ENCODE assay signal across 30 cellular contexts in genomic region chr3:16219777-16220176, GRCh38. TPM values are rescaled to one million over a fixed set of nuclear protein-coding genes. Genes with fewer than 3 reads are reported as not detected.
"Had no signal": no experiment of that assay in that cellular context is flagged by ENCODE, and none has a peak within 500 bp of the region (broad histone marks: within the 10 kb centered on the region; RNA-seq: fewer than 3 reads in every experiment).

No MANE protein-coding gene starts in this region.

- DNase-seq: naive B cell; naive thymus-derived CD8-positive, alpha-beta T cell; nephron progenitor cell; occipital lobe; ovary; posterior cingulate gyrus; psoas muscle; right cardiac atrium; right lobe of liver; small intestine; stimulated activated CD4-positive, alpha-beta T cell treated with anti-CD3 and anti-CD28 coated beads, Interleukin-15, amount 100 ng/mL, for 24 hours; stimulated activated CD4-positive, alpha-beta T cell treated with anti-CD3 and anti-CD28 coated beads, Interleukin-2, amount 100 ng/mL, for 24 hours; stimulated activated CD4-positive, alpha-beta T cell treated with anti-CD3 and anti-CD28 coated beads, Interleukin-2, amount 100 ng/mL, for 48 hours; stimulated activated CD4-positive, alpha-beta T cell treated with anti-CD3 and anti-CD28 coated beads, Interleukin-4, amount 100 ng/mL, for 24 hours; stimulated activated naive CD4-positive, alpha-beta T cell; stimulated activated naive CD8-positive, alpha-beta T cell treated with anti-CD3 and anti-CD28 coated beads, Interleukin-15, amount 100 ng/mL, for 72 hours; stimulated activated naive CD8-positive, alpha-beta T cell treated with anti-CD3 and anti-CD28 coated beads, Interleukin-15, Interleukin-2, amounts not matched to agents 100 U/mL and 50 U/mL, for 24 hours; substantia nigra; testis; tibial artery; transverse colon; upper lobe of right lung; uterus had no signal

- H3K4me1 ChIP-seq: parathyroid adenoma, psoas muscle, right lobe of liver, suprapubic skin, testis, tibial artery, transverse colon, upper lobe of right lung, uterus had no signal

- H3K4me1 Mint-ChIP-seq: naive thymus-derived CD8-positive, alpha-beta T cell; nephron progenitor cell; neural crest cell; stimulated activated naive CD8-positive, alpha-beta T cell treated with anti-CD3 and anti-CD28 coated beads, Interleukin-15, amount 100 ng/mL, for 72 hours had no signal

- H3K4me3 ChIP-seq: ovary, psoas muscle, right lobe of liver, suprapubic skin, testis, tibial artery, transverse colon, upper lobe of right lung, uterus had no signal

- H3K9me3 Mint-ChIP-seq: naive thymus-derived CD8-positive, alpha-beta T cell; natural killer cell treated with Interleukin-12 subunit alpha and Interleukin-12 subunit beta and Interleukin-15 and Interleukin-18, amount 100 ng/mL, for 72 hours; stimulated activated memory B cell treated with anti-CD40 and anti-IgM and Interleukin-4, amounts not matched to agents 10 μg/mL and 1 μg/mL and 100 μg/mL, for 72 hours; stimulated activated naive CD8-positive, alpha-beta T cell treated with anti-CD3 and anti-CD28 coated beads, Interleukin-15, amount 100 ng/mL, for 72 hours had no signal

- H3K27ac Mint-ChIP-seq: naive B cell; naive thymus-derived CD8-positive, alpha-beta T cell; natural killer cell treated with Interleukin-12 subunit alpha and Interleukin-12 subunit beta and Interleukin-15 and Interleukin-18, amount 100 ng/mL, for 72 hours; nephron progenitor cell; progenitor cell of endocrine pancreas; stimulated activated memory B cell treated with anti-CD40 and anti-IgM and Interleukin-4, amounts not matched to agents 10 μg/mL and 1 μg/mL and 100 μg/mL, for 72 hours; stimulated activated naive CD8-positive, alpha-beta T cell treated with anti-CD3 and anti-CD28 coated beads, Interleukin-15, amount 100 ng/mL, for 72 hours; type B pancreatic cell had no signal

- H3K36me3 Mint-ChIP-seq: naive thymus-derived CD8-positive, alpha-beta T cell; natural killer cell treated with Interleukin-12 subunit alpha and Interleukin-12 subunit beta and Interleukin-15 and Interleukin-18, amount 100 ng/mL, for 72 hours; stimulated activated memory B cell treated with anti-CD40 and anti-IgM and Interleukin-4, amounts not matched to agents 10 μg/mL and 1 μg/mL and 100 μg/mL, for 72 hours; type B pancreatic cell had no signal

- H3K27me3 ChIP-seq: ovary, right lobe of liver, suprapubic skin, testis, tibial artery, transverse colon, upper lobe of right lung, uterus had no signal

- H3K4me3 Mint-ChIP-seq: naive thymus-derived CD8-positive, alpha-beta T cell; natural killer cell treated with Interleukin-12 subunit alpha and Interleukin-12 subunit beta and Interleukin-15 and Interleukin-18, amount 100 ng/mL, for 72 hours; nephron progenitor cell; neural crest cell; stimulated activated memory B cell treated with anti-CD40 and anti-IgM and Interleukin-4, amounts not matched to agents 10 μg/mL and 1 μg/mL and 100 μg/mL, for 72 hours; stimulated activated naive CD8-positive, alpha-beta T cell treated with anti-CD3 and anti-CD28 coated beads, Interleukin-15, amount 100 ng/mL, for 72 hours; type B pancreatic cell had no signal

- H3K36me3 ChIP-seq: ovary, transverse colon, upper lobe of right lung, uterus had no signal

- ATAC-seq: naive thymus-derived CD8-positive, alpha-beta T cell; right cardiac atrium; right lobe of liver; stimulated activated memory B cell treated with anti-CD40 and anti-IgM and Interleukin-4, amounts not matched to agents 10 μg/mL and 1 μg/mL and 100 μg/mL, for 72 hours; stimulated activated naive CD8-positive, alpha-beta T cell treated with anti-CD3 and anti-CD28 coated beads, Interleukin-15, amount 100 ng/mL, for 72 hours; stimulated activated naive CD8-positive, alpha-beta T cell treated with anti-CD3 and anti-CD28 coated beads, Interleukin-15, Interleukin-2, amounts not matched to agents 100 U/mL and 50 U/mL, for 24 hours; upper lobe of right lung had no signal

- H3K27ac ChIP-seq: ovary, parathyroid adenoma, psoas muscle, right lobe of liver, suprapubic skin, testis, tibial artery, transverse colon, upper lobe of right lung, uterus had no signal

- H3K9me3 ChIP-seq: ovary, psoas muscle, right lobe of liver, suprapubic skin, testis, tibial artery, transverse colon, upper lobe of right lung, uterus had no signal

RNA-seq across cellular contexts. Expression of gene GALNT15, which starts 45.3 kb away (rescaled TPM):
- total RNA-seq: naive thymus-derived CD8-positive, alpha-beta T cell; natural killer cell treated with Interleukin-12 subunit alpha and Interleukin-12 subunit beta and Interleukin-15 and Interleukin-18, amount 100 ng/mL, for 72 hours; neural crest cell had no signal
- polyA plus RNA-seq: naive thymus-derived CD8-positive, alpha-beta T cell had no signal
